Comparison of ENCODE assay signal across 8 cellular contexts in genomic region chr1:16013220-16013907, GRCh38.
A peak's percentile ranks its signal among the peaks of the same experiment; 100 is the strongest.
DNase-seq lines count a peak whose midpoint lies in the region; ATAC-seq lines count a peak whose summit lies in the region.

No MANE protein-coding gene starts in this region.

- DNase-seq in NCI-H2227 (lab: John Stamatoyannopoulos, UW; ENCODE audit: unreplicated experiment) = peak; percentile 68
- DNase-seq in NCI-H2227 treated with DMSO at 0.1 percent for 48 hours (lab: John Stamatoyannopoulos, UW) = no peak
- peak; percentile 86 for DNase-seq in RPMI8226
- DNase-seq in astrocyte of the hippocampus (ENCODE audit: low read depth, low spot score) = peak; percentile 92
- DNase-seq in islet precursor cell = peak; percentile 93
- peak; percentile 56 to 57 for DNase-seq in stimulated activated CD4-positive, alpha-beta T cell treated with anti-CD3 and anti-CD28 coated beads, Interleukin-2, amount 100 ng/mL, for 24 hours
- no peak for DNase-seq in medulla oblongata (ENCODE audit: extremely low spot score)

- no peak for ATAC-seq in GM18502 (IDR thresholded peaks at IDR 0.05; ENCODE audit: poor library complexity, unreplicated experiment)

Comparison
In these comparisons a context has a peak if more than half of its experiments do, and no peak if none do; other contexts are left out.
1. DNase-seq: peak in NCI-H2227 (single experiment), RPMI8226 (single experiment), astrocyte of the hippocampus (single experiment), islet precursor cell (single experiment) and stimulated activated CD4-positive, alpha-beta T cell treated with anti-CD3 and anti-CD28 coated beads, Interleukin-2, amount 100 ng/mL, for 24 hours (2 of 2); none in NCI-H2227 treated with DMSO at 0.1 percent for 48 hours (single experiment) and medulla oblongata (single experiment).